In genomic region chr5:167011196-167011595, GRCh38 we compare ENCODE assay signal across 35 cellular contexts. TPM values are rescaled to one million over a fixed set of nuclear protein-coding genes. Genes with fewer than 3 reads are reported as not detected.
"Had no signal": no experiment of that assay in that cellular context is flagged by ENCODE, and none has a peak within 500 bp of the region (broad histone marks: within the 10 kb centered on the region; RNA-seq: fewer than 3 reads in every experiment).

No MANE protein-coding gene starts in this region.

- H3K27me3 ChIP-seq: ascending aorta, body of pancreas, brain microvascular endothelial cell, breast epithelium had no signal

- H3K4me3 Mint-ChIP-seq: activated CD4-positive, alpha-beta memory T cell treated with anti-CD3 and anti-CD28 coated beads, Interleukin-2, amount 10 ng/mL, durations not matched to agents 7 days and 5 days; activated CD4-positive, alpha-beta T cell treated with anti-CD3 and anti-CD28 coated beads for 36 hours; activated CD4-positive, alpha-beta T cell treated with anti-CD3 and anti-CD28 coated beads, Interleukin-2, amount 10 ng/mL, durations not matched to agents 7 days and 5 days; activated CD8-positive, alpha-beta memory T cell treated with anti-CD3 and anti-CD28 coated beads, Interleukin-2, amount 10 ng/mL, durations not matched to agents 7 days and 5 days; activated CD8-positive, alpha-beta T cell treated with anti-CD3 and anti-CD28 coated beads, Interleukin-2, amount 10 ng/mL, durations not matched to agents 7 days and 5 days; activated naive CD4-positive, alpha-beta T cell treated with anti-CD3 and anti-CD28 coated beads, Interleukin-2, amount 10 ng/mL, durations not matched to agents 7 days and 5 days; activated naive CD4-positive, alpha-beta T cell treated with anti-CD3 and anti-CD28 coated beads, Interleukin-2, amount 50 U/mL, for 24 hours; activated naive CD8-positive, alpha-beta T cell; activated naive CD8-positive, alpha-beta T cell treated with anti-CD3 and anti-CD28 coated beads, Interleukin-2, amount 10 ng/mL, durations not matched to agents 7 days and 5 days; activated naive CD8-positive, alpha-beta T cell treated with anti-CD3 and anti-CD28 coated beads, Interleukin-2, amount 50 U/mL, for 24 hours; activated T-cell treated with anti-CD3 and anti-CD28 coated beads, Interleukin-2, amount 50 U/mL, for 24 hours; T-helper 1 cell treated with Interleukin-12 subunit alpha and Interleukin-12 subunit beta and Interleukin-4 antibody, amounts not matched to agents 30 μg/mL and 1 μg/mL, for 36 hours; T-helper 2 cell treated with Interferon-gamma antibody and Interleukin-4, amounts not matched to agents 5 μg/mL and 100 μg/mL, for 36 hours; WTC11 had no signal

- H3K36me3 ChIP-seq: ascending aorta, brain microvascular endothelial cell, breast epithelium, WERI-Rb-1 had no signal

- H3K27me3 Mint-ChIP-seq: activated CD4-positive, alpha-beta memory T cell treated with anti-CD3 and anti-CD28 coated beads, Interleukin-2, amount 10 ng/mL, durations not matched to agents 7 days and 5 days; activated CD4-positive, alpha-beta T cell treated with anti-CD3 and anti-CD28 coated beads for 36 hours; activated CD4-positive, alpha-beta T cell treated with anti-CD3 and anti-CD28 coated beads, Interleukin-2, amount 10 ng/mL, durations not matched to agents 7 days and 5 days; activated CD8-positive, alpha-beta memory T cell treated with anti-CD3 and anti-CD28 coated beads, Interleukin-2, amount 10 ng/mL, durations not matched to agents 7 days and 5 days; activated naive CD4-positive, alpha-beta T cell treated with anti-CD3 and anti-CD28 coated beads, Interleukin-2, amount 10 ng/mL, durations not matched to agents 7 days and 5 days; activated naive CD4-positive, alpha-beta T cell treated with anti-CD3 and anti-CD28 coated beads, Interleukin-2, amount 50 U/mL, for 24 hours; activated naive CD8-positive, alpha-beta T cell; activated naive CD8-positive, alpha-beta T cell treated with anti-CD3 and anti-CD28 coated beads, Interleukin-2, amount 10 ng/mL, durations not matched to agents 7 days and 5 days; activated naive CD8-positive, alpha-beta T cell treated with anti-CD3 and anti-CD28 coated beads, Interleukin-2, amount 50 U/mL, for 24 hours; activated T-cell treated with anti-CD3 and anti-CD28 coated beads, Interleukin-2, amount 50 U/mL, for 24 hours had no signal

- H3K4me3 ChIP-seq: ascending aorta, body of pancreas, breast epithelium had no signal

- H3K27ac Mint-ChIP-seq: activated CD4-positive, alpha-beta memory T cell treated with anti-CD3 and anti-CD28 coated beads, Interleukin-2, amount 10 ng/mL, durations not matched to agents 7 days and 5 days; activated CD4-positive, alpha-beta T cell treated with anti-CD3 and anti-CD28 coated beads for 36 hours; activated CD4-positive, alpha-beta T cell treated with anti-CD3 and anti-CD28 coated beads, Interleukin-2, amount 10 ng/mL, durations not matched to agents 7 days and 5 days; activated CD8-positive, alpha-beta memory T cell treated with anti-CD3 and anti-CD28 coated beads, Interleukin-2, amount 10 ng/mL, durations not matched to agents 7 days and 5 days; activated CD8-positive, alpha-beta T cell treated with anti-CD3 and anti-CD28 coated beads, Interleukin-2, amount 10 ng/mL, durations not matched to agents 7 days and 5 days; activated naive CD4-positive, alpha-beta T cell treated with anti-CD3 and anti-CD28 coated beads, Interleukin-2, amount 10 ng/mL, durations not matched to agents 7 days and 5 days; activated naive CD4-positive, alpha-beta T cell treated with anti-CD3 and anti-CD28 coated beads, Interleukin-2, amount 50 U/mL, for 24 hours; activated naive CD8-positive, alpha-beta T cell; activated naive CD8-positive, alpha-beta T cell treated with anti-CD3 and anti-CD28 coated beads, Interleukin-2, amount 10 ng/mL, durations not matched to agents 7 days and 5 days; activated naive CD8-positive, alpha-beta T cell treated with anti-CD3 and anti-CD28 coated beads, Interleukin-2, amount 50 U/mL, for 24 hours; activated T-cell treated with anti-CD3 and anti-CD28 coated beads, Interleukin-2, amount 50 U/mL, for 24 hours; activated T-helper 2 cell treated with anti-CD3 and anti-CD28 coated beads, Interferon-gamma antibody, Interleukin-2, Interleukin-4, amounts not matched to agents 10 μg/mL and 5 μg/mL and 100 μg/mL, durations not matched to agents 14 hours and 24 hours and 36 hours; T-helper 1 cell treated with Interleukin-12 subunit alpha and Interleukin-12 subunit beta and Interleukin-4 antibody, amounts not matched to agents 30 μg/mL and 1 μg/mL, for 36 hours; T-helper 2 cell treated with Interferon-gamma antibody and Interleukin-4, amounts not matched to agents 5 μg/mL and 100 μg/mL, for 36 hours; WTC11 had no signal

- H3K9me3 ChIP-seq: ascending aorta, body of pancreas, breast epithelium had no signal

- H3K4me1 ChIP-seq: ascending aorta, breast epithelium had no signal

- DNase-seq: activated CD4-positive, alpha-beta memory T cell treated with anti-CD3 and anti-CD28 coated beads, Interleukin-2, amount 10 ng/mL, durations not matched to agents 7 days and 5 days; activated CD4-positive, alpha-beta T cell treated with anti-CD3 and anti-CD28 coated beads for 1 hour; activated CD4-positive, alpha-beta T cell treated with anti-CD3 and anti-CD28 coated beads for 36 hours; activated CD4-positive, alpha-beta T cell treated with anti-CD3 and anti-CD28 coated beads for 48 hours; activated CD4-positive, alpha-beta T cell treated with anti-CD3 and anti-CD28 coated beads, Interleukin-2, amount 10 ng/mL, durations not matched to agents 7 days and 5 days; activated CD4-positive, alpha-beta T cell treated with anti-CD3 and anti-CD28 coated beads, Interleukin-2, amount 50 U/mL, for 48 hours; activated CD4-positive, CD25-positive, alpha-beta regulatory T cell; activated CD8-positive, alpha-beta memory T cell treated with anti-CD3 and anti-CD28 coated beads for 24 hours; activated CD8-positive, alpha-beta memory T cell treated with anti-CD3 and anti-CD28 coated beads, Interleukin-2, amount 10 ng/mL, durations not matched to agents 7 days and 5 days; activated CD8-positive, alpha-beta memory T cell treated with anti-CD3 and anti-CD28 coated beads, Interleukin-2, amount 50 U/mL, for 48 hours; activated CD8-positive, alpha-beta T cell treated with anti-CD3 and anti-CD28 coated beads, Interleukin-2, amount 10 ng/mL, durations not matched to agents 7 days and 5 days; activated effector memory CD4-positive, alpha-beta T cell treated with Interleukin-2 at 50 U/mL for 16 hours; activated gamma-delta T cell; activated naive CD4-positive, alpha-beta T cell treated with anti-CD3 and anti-CD28 coated beads, Interleukin-2, amount 10 ng/mL, durations not matched to agents 7 days and 5 days; activated naive CD4-positive, alpha-beta T cell treated with Interleukin-2 at 50 U/mL for 16 hours; activated naive CD8-positive, alpha-beta T cell treated with anti-CD3 and anti-CD28 coated beads, Interleukin-2, amount 10 ng/mL, durations not matched to agents 7 days and 5 days; activated naive CD8-positive, alpha-beta T cell treated with anti-CD3 and anti-CD28 coated beads, Interleukin-2, amount 50 U/mL, for 24 hours; activated T-cell treated with anti-CD3 and anti-CD28 coated beads, Interleukin-2, amount 50 U/mL, for 24 hours; activated T-cell treated with anti-CD3 and anti-CD28 coated beads, Interleukin-2, amount 50 U/mL, for 48 hours; amygdala; anterior cingulate cortex; body of pancreas; brain microvascular endothelial cell; central memory CD4-positive, alpha-beta T cell; T-helper 2 cell; T-helper 9 cell; WERI-Rb-1 had no signal

- H3K4me1 Mint-ChIP-seq: activated CD4-positive, alpha-beta memory T cell treated with anti-CD3 and anti-CD28 coated beads, Interleukin-2, amount 10 ng/mL, durations not matched to agents 7 days and 5 days; activated CD4-positive, alpha-beta T cell treated with anti-CD3 and anti-CD28 coated beads for 36 hours; activated CD4-positive, alpha-beta T cell treated with anti-CD3 and anti-CD28 coated beads, Interleukin-2, amount 10 ng/mL, durations not matched to agents 7 days and 5 days; activated CD8-positive, alpha-beta memory T cell treated with anti-CD3 and anti-CD28 coated beads, Interleukin-2, amount 10 ng/mL, durations not matched to agents 7 days and 5 days; activated naive CD4-positive, alpha-beta T cell treated with anti-CD3 and anti-CD28 coated beads, Interleukin-2, amount 10 ng/mL, durations not matched to agents 7 days and 5 days; activated naive CD4-positive, alpha-beta T cell treated with anti-CD3 and anti-CD28 coated beads, Interleukin-2, amount 50 U/mL, for 24 hours; activated naive CD8-positive, alpha-beta T cell treated with anti-CD3 and anti-CD28 coated beads, Interleukin-2, amount 10 ng/mL, durations not matched to agents 7 days and 5 days; activated naive CD8-positive, alpha-beta T cell treated with anti-CD3 and anti-CD28 coated beads, Interleukin-2, amount 50 U/mL, for 24 hours had no signal

- H3K36me3 Mint-ChIP-seq: activated CD8-positive, alpha-beta memory T cell treated with anti-CD3 and anti-CD28 coated beads, Interleukin-2, amount 10 ng/mL, durations not matched to agents 7 days and 5 days; activated naive CD4-positive, alpha-beta T cell treated with anti-CD3 and anti-CD28 coated beads, Interleukin-2, amount 10 ng/mL, durations not matched to agents 7 days and 5 days; activated naive CD4-positive, alpha-beta T cell treated with anti-CD3 and anti-CD28 coated beads, Interleukin-2, amount 50 U/mL, for 24 hours; activated naive CD8-positive, alpha-beta T cell; activated naive CD8-positive, alpha-beta T cell treated with anti-CD3 and anti-CD28 coated beads, Interleukin-2, amount 10 ng/mL, durations not matched to agents 7 days and 5 days; WTC11 had no signal

- H3K9me3 Mint-ChIP-seq: activated naive CD8-positive, alpha-beta T cell treated with anti-CD3 and anti-CD28 coated beads, Interleukin-2, amount 10 ng/mL, durations not matched to agents 7 days and 5 days; WTC11 had no signal

RNA-seq across cellular contexts. Expression of gene TENM2, which starts 32.4 kb away (rescaled TPM):
- total RNA-seq: activated CD4-positive, alpha-beta memory T cell treated with anti-CD3 and anti-CD28 coated beads, Interleukin-2, amount 10 ng/mL, durations not matched to agents 7 days and 5 days; activated CD4-positive, alpha-beta T cell treated with anti-CD3 and anti-CD28 coated beads, Interleukin-2, amount 10 ng/mL, durations not matched to agents 7 days and 5 days; activated CD8-positive, alpha-beta memory T cell treated with anti-CD3 and anti-CD28 coated beads, Interleukin-2, amount 10 ng/mL, durations not matched to agents 7 days and 5 days; activated CD8-positive, alpha-beta T cell treated with anti-CD3 and anti-CD28 coated beads, Interleukin-2, amount 10 ng/mL, durations not matched to agents 7 days and 5 days; activated naive CD8-positive, alpha-beta T cell treated with anti-CD3 and anti-CD28 coated beads, Interleukin-2, amount 10 ng/mL, durations not matched to agents 7 days and 5 days; activated T-helper 2 cell treated with anti-CD3 and anti-CD28 coated beads, Interferon-gamma antibody, Interleukin-2, Interleukin-4, amounts not matched to agents 10 μg/mL and 5 μg/mL and 100 μg/mL, durations not matched to agents 14 hours and 24 hours and 36 hours had no signal
